Comparison of ENCODE assay signal across 8 cellular contexts in the genomic region with DNA sequence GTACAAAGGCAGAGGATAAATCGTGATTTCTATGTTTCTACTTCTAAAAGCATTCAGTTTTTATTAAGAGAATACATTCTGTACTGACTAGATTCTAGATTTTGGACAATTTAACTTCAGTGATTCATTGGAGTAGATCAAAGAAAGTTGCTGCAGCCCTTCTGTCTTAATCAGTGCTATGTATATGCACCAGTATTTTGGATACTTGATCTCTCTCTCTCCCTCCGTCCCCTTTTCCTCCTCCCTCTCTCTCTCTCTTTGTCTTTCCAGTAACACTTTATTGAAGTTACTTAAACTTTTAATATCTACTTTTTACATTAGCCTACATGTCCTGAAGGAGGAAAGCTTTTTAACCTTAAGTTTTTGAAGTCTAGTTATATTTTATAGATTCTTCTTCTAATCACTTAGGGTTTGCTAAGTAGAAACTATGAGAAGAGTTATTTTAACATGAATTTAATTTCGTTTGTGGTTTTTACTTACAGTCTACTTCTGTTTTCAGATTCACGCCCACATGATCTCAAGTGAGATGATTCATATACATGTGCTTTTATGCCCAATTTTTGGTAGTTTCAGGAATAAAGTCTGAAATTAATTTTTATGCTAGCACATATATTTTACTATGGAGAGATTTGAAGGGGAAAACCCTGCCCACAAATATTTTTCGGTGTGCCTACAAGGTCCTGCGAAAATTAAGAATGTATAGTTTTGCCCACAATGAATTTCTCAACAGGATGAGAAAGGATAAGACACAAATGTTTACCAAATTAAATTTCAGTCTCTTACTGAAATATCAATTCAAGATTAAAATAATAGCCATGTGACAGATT. TPM values are rescaled to one million over a fixed set of nuclear protein-coding genes. Genes with fewer than 3 reads are reported as not detected.
A peak's percentile ranks its signal among the peaks of the same experiment; 100 is the strongest.
DNase-seq lines count a peak whose midpoint lies in the region; ATAC-seq and TF ChIP-seq lines count a peak whose summit lies in the region.

No MANE protein-coding gene starts in this region.

- ATAC-seq in GM21529 (IDR thresholded peaks at IDR 0.05; ENCODE audit: unreplicated experiment) (peak; percentile 40), IMR-90 (ENCODE audit: low read depth) (peak; percentile 62)

- intact Hi-C loops in IMR-90 (cut with micrococcal nuclease): no loop called here

- TF ChIP-seq CTCF in IMR-90 (conservative IDR thresholded peaks at IDR 0.05; ENCODE audit: low read depth, low read length): no peak
- no peak for TF ChIP-seq CTCF in fibroblast of lung (conservative IDR thresholded peaks at IDR 0.05 in 1 of 2, IDR thresholded peaks at IDR 0.05 in 1 of 2; ENCODE audit: low read depth in 1 of 2, low read length in 2 of 2)

- H3K79me1 ChIP-seq in IMR-90 (ENCODE audit: low read depth in 1 of 2, low read length in 2 of 2): peaks cover 30 to 44% of the 10 kb centered on the region in 2 experiments

- in situ Hi-C loops in IMR-90 (cut with MboI; ENCODE audit: low sequenced_read_pairs): no loop called here

- no peak overlapping the region for H3K27ac ChIP-seq in IMR-90 (ENCODE audit: insufficient read depth, low read length)
- no peak overlapping the region for H3K27ac ChIP-seq in fibroblast of lung (ENCODE audit: insufficient read depth, low read length)

- TF ChIP-seq RAD21 in IMR-90 (IDR thresholded peaks at IDR 0.05; ENCODE audit: low read length): no peak

- no peak overlapping the region for H4K91ac ChIP-seq in IMR-90 (ENCODE audit: insufficient read depth, low read depth, low read length)

- H3K4me2 ChIP-seq in IMR-90 (ENCODE audit: low read depth, low read length) (peak overlapping the region; percentile 47; the same call in 1 of the 2 replicates), fibroblast of lung (ENCODE audit: extremely low read depth, insufficient read depth, low read length) (peak overlapping the region; percentile 60)

- H3K9me1 ChIP-seq in IMR-90 (ENCODE audit: insufficient read depth, low read length): peaks cover 3% of the 10 kb centered on the region

- no peak for TF ChIP-seq POLR2A in IMR-90 (IDR thresholded peaks at IDR 0.05; ENCODE audit: low read depth, low read length)

- peaks cover 82% of the 10 kb centered on the region for H3K79me2 ChIP-seq in fibroblast of lung (ENCODE audit: control insufficient read depth, insufficient read depth, low read length)

- H4K20me1 ChIP-seq in IMR-90 (ENCODE audit: insufficient read depth, low read length): peaks cover 6% of the 10 kb centered on the region; the same call in 1 of the 2 replicates
- no peaks in the 10 kb centered on the region for H4K20me1 ChIP-seq in fibroblast of lung (ENCODE audit: control insufficient read depth, extremely low read depth, insufficient read depth, low read length)

- no peak overlapping the region for H3K4ac ChIP-seq in IMR-90 (ENCODE audit: low read depth, low read length)

- no peak overlapping the region for H2BK5ac ChIP-seq in IMR-90 (ENCODE audit: low read depth, low read length, poor library complexity, severe bottlenecking)

- no peaks in the 10 kb centered on the region for H3K9me3 ChIP-seq in IMR-90 (ENCODE audit: control insufficient read depth, insufficient read depth, low read length)
- no peaks in the 10 kb centered on the region for H3K9me3 ChIP-seq in fibroblast of lung (ENCODE audit: control insufficient read depth, insufficient read depth, low read depth, low read length)

- DNase-seq in COLO829 (ENCODE audit: low spot score) (peak; percentile 85), IMR-90 (peak; percentile 62), fibroblast of lung (ENCODE audit: low read depth in 2 of 2) (peak; percentile 42 to 84), NCI-H2171 treated with DMSO at 0.1 percent for 48 hours (lab: John Stamatoyannopoulos, UW) (no peak), pons (ENCODE audit: low spot score) (no peak)
- DNase-seq in stimulated activated CD4-positive, alpha-beta T cell treated with anti-CD3 and anti-CD28 coated beads, Interleukin-2, amount 100 ng/mL, for 48 hours: no peak
- no peak for DNase-seq in activated CD4-positive, alpha-beta T cell treated with anti-CD3 and anti-CD28 coated beads for 1 hour

- H2AFZ ChIP-seq in IMR-90 (replicated peaks; ENCODE audit: low read length, poor library complexity) (no peak overlapping the region), fibroblast of lung (ENCODE audit: low read length) (no peak overlapping the region)

- POLR2A ChIA-PET in IMR-90 (lab: Charles Lee; ENCODE audit: unreplicated experiment): no interaction called here

- no peak overlapping the region for H2AK9ac ChIP-seq in IMR-90 (replicated peaks; ENCODE audit: low read depth, low read length, poor library complexity)

- H4K5ac ChIP-seq in IMR-90 (ENCODE audit: low read depth, low read length): no peak overlapping the region

- H4K8ac ChIP-seq in IMR-90 (ENCODE audit: low read depth in 2 of 2, low read length in 2 of 2): no peak overlapping the region

- H3K9ac ChIP-seq in IMR-90 (ENCODE audit: low read depth, low read length) (no peak overlapping the region), fibroblast of lung (ENCODE audit: insufficient read depth, low read length) (no peak overlapping the region)

- H3K4me1 ChIP-seq in IMR-90 (ENCODE audit: control insufficient read depth, insufficient read depth, low read length) (peaks cover 6% of the 10 kb centered on the region; the same call in 1 of the 2 replicates), fibroblast of lung (ENCODE audit: control insufficient read depth, extremely low read depth, insufficient read depth, low read length) (peaks cover 9% of the 10 kb centered on the region)

- no CpG with 5 or more reads among the region's 6 CpGs for WGBS in IMR-90 (ENCODE audit: extremely low coverage in 2 of 2, insufficient read length in 1 of 2), 2 experiments

- H3K56ac ChIP-seq in IMR-90 (ENCODE audit: extremely low read depth, insufficient read depth, low read length): no peak overlapping the region

- no peak overlapping the region for H3K23ac ChIP-seq in IMR-90 (ENCODE audit: low read depth, low read length)

- H2AK5ac ChIP-seq in IMR-90 (ENCODE audit: low read depth, low read length): no peak overlapping the region

- H3K4me3 ChIP-seq in IMR-90 (ENCODE audit: insufficient read depth, low read depth, low read length) (no peak overlapping the region), fibroblast of lung (replicated peaks in 1 of 4; ENCODE audit: control extremely low read depth in 1 of 4, insufficient read depth in 1 of 4, low read depth in 3 of 4, low read length in 4 of 4) (no peak overlapping the region)

- H3K18ac ChIP-seq in IMR-90 (ENCODE audit: low read depth, low read length): no peak overlapping the region

- H3K14ac ChIP-seq in IMR-90 (replicated peaks; ENCODE audit: low read depth, low read length): no peak overlapping the region

- H3K27me3 ChIP-seq in IMR-90 (ENCODE audit: control insufficient read depth, insufficient read depth, low read length) (no peaks in the 10 kb centered on the region), fibroblast of lung (ENCODE audit: control insufficient read depth, insufficient read depth, low read length) (no peaks in the 10 kb centered on the region)

- H2BK20ac ChIP-seq in IMR-90 (ENCODE audit: low read depth, low read length): no peak overlapping the region

- H2BK15ac ChIP-seq in IMR-90 (ENCODE audit: low read depth, low read length): 0 out of 3 replicates have a peak overlapping the region, but pooled peaks have one; percentile 43

- BruUV-seq in IMR-90 (replicated peaks; lab: Mats Ljungman, UMichigan): no TSS peak

- CTCF ChIA-PET in IMR-90 (lab: Yijun Ruan, JAX): no interaction called here

- H3K36me3 ChIP-seq in IMR-90 (ENCODE audit: control insufficient read depth, insufficient read depth, low read length) (peaks cover 2% of the 10 kb centered on the region; the same call in 1 of the 2 replicates), fibroblast of lung (ENCODE audit: control insufficient read depth, insufficient read depth, low read length) (no peaks in the 10 kb centered on the region)

- dilution Hi-C loops in IMR-90 (cut with HindIII; ENCODE audit: low sequenced_read_pairs, unreplicated experiment): no loop called here

- no peak overlapping the region for H2BK120ac ChIP-seq in IMR-90 (ENCODE audit: low read depth, low read length)

TF ChIP-seq in IMR-90, 13 proteins besides CTCF, POLR2A, EP300 and RAD21:
- TF ChIP-seq MAFK (IDR thresholded peaks at IDR 0.05; ENCODE audit: low read depth, low read length) (no peak), CHD1 (IDR thresholded peaks at IDR 0.05; ENCODE audit: low read depth, low read length) (no peak), NFE2L2 (IDR thresholded peaks at IDR 0.05; ENCODE audit: low read depth, low read length) (no peak), BHLHE40 (IDR thresholded peaks at IDR 0.05; ENCODE audit: low read depth, low read length) (no peak), CEBPB (IDR thresholded peaks at IDR 0.05; ENCODE audit: low read depth, low read length) (no peak)
- TF ChIP-seq, protein P1, sequence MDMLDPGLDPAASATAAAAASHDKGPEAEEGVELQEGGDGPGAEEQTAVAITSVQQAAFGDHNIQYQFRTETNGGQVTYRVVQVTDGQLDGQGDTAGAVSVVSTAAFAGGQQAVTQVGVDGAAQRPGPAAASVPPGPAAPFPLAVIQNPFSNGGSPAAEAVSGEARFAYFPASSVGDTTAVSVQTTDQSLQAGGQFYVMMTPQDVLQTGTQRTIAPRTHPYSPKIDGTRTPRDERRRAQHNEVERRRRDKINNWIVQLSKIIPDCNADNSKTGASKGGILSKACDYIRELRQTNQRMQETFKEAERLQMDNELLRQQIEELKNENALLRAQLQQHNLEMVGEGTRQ (IDR thresholded peaks at IDR 0.05; ENCODE audit: low read depth, low read length): peak; percentile 8; the same call in 1 of the 2 replicates
- TF ChIP-seq, protein P2, sequence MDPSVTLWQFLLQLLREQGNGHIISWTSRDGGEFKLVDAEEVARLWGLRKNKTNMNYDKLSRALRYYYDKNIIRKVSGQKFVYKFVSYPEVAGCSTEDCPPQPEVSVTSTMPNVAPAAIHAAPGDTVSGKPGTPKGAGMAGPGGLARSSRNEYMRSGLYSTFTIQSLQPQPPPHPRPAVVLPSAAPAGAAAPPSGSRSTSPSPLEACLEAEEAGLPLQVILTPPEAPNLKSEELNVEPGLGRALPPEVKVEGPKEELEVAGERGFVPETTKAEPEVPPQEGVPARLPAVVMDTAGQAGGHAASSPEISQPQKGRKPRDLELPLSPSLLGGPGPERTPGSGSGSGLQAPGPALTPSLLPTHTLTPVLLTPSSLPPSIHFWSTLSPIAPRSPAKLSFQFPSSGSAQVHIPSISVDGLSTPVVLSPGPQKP (IDR thresholded peaks at IDR 0.05; ENCODE audit: borderline replicate concordance, low read depth, low read length): no peak

RNA-seq across cellular contexts. Expression of gene MDFIC, which starts 9.1 kb away (rescaled TPM):
- total RNA-seq in IMR-90 (2012; rRNA removed) (29.7 and 35.0 TPM in 2 replicates), fibroblast of lung (41.6 and 67.4 TPM in 2 replicates)
- polyA plus RNA-seq in IMR-90 (2012; rRNA removed) (16.9 and 18.1 TPM in 2 replicates), fibroblast of lung (38.7 and 46.3 TPM in 2 replicates)
- 7.5 and 10.8 TPM in 2 replicates for polyA plus RNA-seq in IMR-90 (2012; cell fraction: cytosol; rRNA removed)
- polyA plus RNA-seq in IMR-90 (2012; cell fraction: nucleus; rRNA removed; ENCODE audit: low replicate concordance): 2.9 and 8.2 TPM in 2 replicates
- 39.1 and 50.9 TPM in 2 replicates for polyA plus RNA-seq in fibroblast of lung (2012)
- polyA minus RNA-seq in fibroblast of lung (ENCODE audit: low replicate concordance): 3.7 and 23.6 TPM in 2 replicates

Comparison
In these comparisons a context has a peak if more than half of its experiments do, and no peak if none do; other contexts are left out.
1. DNase-seq: peak in COLO829 (single experiment), IMR-90 (single experiment) and fibroblast of lung (2 of 2); none in stimulated activated CD4-positive, alpha-beta T cell treated with anti-CD3 and anti-CD28 coated beads, Interleukin-2, amount 100 ng/mL, for 48 hours (0 of 2), activated CD4-positive, alpha-beta T cell treated with anti-CD3 and anti-CD28 coated beads for 1 hour (single experiment), NCI-H2171 treated with DMSO at 0.1 percent for 48 hours (single experiment) and pons (single experiment).